8 cellular contexts compared by ENCODE assay signal in the genomic region with DNA sequence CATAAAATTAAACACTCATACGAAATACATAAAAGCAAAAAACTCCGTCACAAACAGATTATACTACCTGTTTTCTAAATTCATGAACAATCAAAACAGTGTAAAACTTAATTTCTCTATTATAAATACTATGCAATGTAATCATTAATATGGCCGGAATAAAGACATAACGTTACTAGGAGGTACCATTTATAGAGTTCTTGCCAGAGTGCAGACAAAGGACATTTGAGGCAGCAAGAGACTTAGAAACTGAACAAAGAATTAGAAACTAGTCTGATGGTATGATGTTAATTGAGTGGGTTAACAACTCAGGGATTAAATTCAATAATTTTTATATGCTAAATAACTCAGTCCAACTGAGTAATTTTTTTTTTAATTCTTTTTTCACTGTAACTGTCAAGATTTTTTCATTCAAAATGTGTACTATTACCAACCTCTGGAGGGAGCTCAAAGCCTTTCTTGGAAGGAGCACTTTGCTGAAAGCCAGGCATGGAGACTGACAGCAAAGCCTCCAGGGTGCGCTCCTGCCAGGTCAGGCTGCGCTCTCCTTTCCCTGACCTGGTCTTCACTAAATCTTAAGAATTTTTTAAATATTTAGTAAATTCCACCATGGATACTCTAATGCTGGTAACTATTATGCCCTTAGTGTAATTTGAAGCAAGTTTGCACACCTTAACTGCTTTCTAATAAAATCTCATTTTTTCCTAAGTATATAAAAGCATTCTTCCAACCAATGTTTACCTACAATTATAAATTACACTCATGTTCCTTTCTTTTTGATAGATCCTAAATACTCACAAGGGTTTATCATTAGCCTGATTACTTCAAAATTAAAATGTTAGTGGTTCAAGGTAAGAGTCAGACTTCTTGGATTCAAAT. TPM values are rescaled to one million over a fixed set of nuclear protein-coding genes. Genes with fewer than 3 reads are reported as not detected.
DNase-seq lines count a peak whose midpoint lies in the region; ATAC-seq and TF ChIP-seq lines count a peak whose summit lies in the region.

No MANE protein-coding gene starts in this region.

- DNase-seq in CD14-positive monocyte (ENCODE audit: low spot score) (peak; percentile 50), NCI-H226 (peak; percentile 62), medulla oblongata (ENCODE audit: extremely low spot score) (peak; percentile 88)
- peak; percentile 51 for DNase-seq in activated CD4-positive, alpha-beta T cell treated with anti-CD3 and anti-CD28 coated beads for 48 hours
- peak in 2 of 3 donors; percentile 6 to 34 for DNase-seq in effector memory CD4-positive, alpha-beta T cell
- DNase-seq in stimulated activated effector memory CD8-positive, alpha-beta T cell treated with anti-CD3 and anti-CD28 coated beads, Interleukin-12 subunit alpha, Interleukin-12 subunit beta, amount 100 ng/mL, for 72 hours (ENCODE audit: low spot score in 2 of 2): no peak

- H3K27me3 ChIP-seq in effector memory CD4-positive, alpha-beta T cell (replicated peaks; ENCODE audit: control insufficient read depth, insufficient read depth, low read length, poor library complexity, severe bottlenecking): no peaks in the 10 kb centered on the region

- TF ChIP-seq CTCF in CD14-positive monocyte (IDR thresholded peaks at IDR 0.05): peak; percentile 86

- peak overlapping the region in 1 of 7 donors; percentile 33 for H3K27ac Mint-ChIP-seq in CD14-positive monocyte
- H3K27ac Mint-ChIP-seq in stimulated activated effector memory CD8-positive, alpha-beta T cell treated with anti-CD3 and anti-CD28 coated beads, Interleukin-12 subunit alpha, Interleukin-12 subunit beta, amount 100 ng/mL, for 72 hours: no peak overlapping the region

- no peaks in the 10 kb centered on the region for H3K9me3 Mint-ChIP-seq in CD14-positive monocyte
- H3K9me3 Mint-ChIP-seq in stimulated activated effector memory CD8-positive, alpha-beta T cell treated with anti-CD3 and anti-CD28 coated beads, Interleukin-12 subunit alpha, Interleukin-12 subunit beta, amount 100 ng/mL, for 72 hours: no peaks in the 10 kb centered on the region

- H3K4me1 ChIP-seq in effector memory CD4-positive, alpha-beta T cell (ENCODE audit: control insufficient read depth, insufficient read depth, low read length, poor library complexity, severe bottlenecking): no peaks in the 10 kb centered on the region

- intact Hi-C loops in CD14-positive monocyte (cut with micrococcal nuclease): loop anchor here (5.0 kb wide), 2 partner anchors 137 to 142 kb away; no protein-coding TSS in a partner anchor

- peaks cover 0 to 2% (median 0%) of the 10 kb centered on the region in 3 donors for H3K27me3 Mint-ChIP-seq in CD14-positive monocyte (ENCODE audit: low read depth in 3 of 3)

- H3K36me3 ChIP-seq in effector memory CD4-positive, alpha-beta T cell (ENCODE audit: control insufficient read depth, insufficient read depth, low read length): no peaks in the 10 kb centered on the region

- peak; percentile 90 for ATAC-seq in GM18907 (IDR thresholded peaks at IDR 0.05; ENCODE audit: unreplicated experiment)
- peak; percentile 96 for ATAC-seq in HG03139 (IDR thresholded peaks at IDR 0.05; ENCODE audit: unreplicated experiment)
- peak; percentile 61 for ATAC-seq in stimulated activated effector memory CD8-positive, alpha-beta T cell treated with anti-CD3 and anti-CD28 coated beads, Interleukin-12 subunit alpha, Interleukin-12 subunit beta, amount 100 ng/mL, for 72 hours

- H3K4me3 Mint-ChIP-seq in CD14-positive monocyte: no peak overlapping the region
- H3K4me3 Mint-ChIP-seq in stimulated activated effector memory CD8-positive, alpha-beta T cell treated with anti-CD3 and anti-CD28 coated beads, Interleukin-12 subunit alpha, Interleukin-12 subunit beta, amount 100 ng/mL, for 72 hours: no peak overlapping the region

- no peaks in the 10 kb centered on the region for H3K36me3 Mint-ChIP-seq in CD14-positive monocyte
- H3K36me3 Mint-ChIP-seq in stimulated activated effector memory CD8-positive, alpha-beta T cell treated with anti-CD3 and anti-CD28 coated beads, Interleukin-12 subunit alpha, Interleukin-12 subunit beta, amount 100 ng/mL, for 72 hours: peaks cover 5% of the 10 kb centered on the region

- no peak overlapping the region for H3K27ac ChIP-seq in effector memory CD4-positive, alpha-beta T cell (ENCODE audit: insufficient read depth, low read length, poor library complexity, severe bottlenecking)

- H3K9me3 ChIP-seq in effector memory CD4-positive, alpha-beta T cell (ENCODE audit: control insufficient read depth, low read length): no peaks in the 10 kb centered on the region

- no peaks in the 10 kb centered on the region for H3K4me1 Mint-ChIP-seq in CD14-positive monocyte
- no peaks in the 10 kb centered on the region for H3K4me1 Mint-ChIP-seq in stimulated activated effector memory CD8-positive, alpha-beta T cell treated with anti-CD3 and anti-CD28 coated beads, Interleukin-12 subunit alpha, Interleukin-12 subunit beta, amount 100 ng/mL, for 72 hours

- H3K4me3 ChIP-seq in effector memory CD4-positive, alpha-beta T cell (ENCODE audit: insufficient read depth, low read depth, low read length, poor library complexity, severe bottlenecking): no peak overlapping the region

RNA-seq across cellular contexts. Expression of gene WDR35, which starts 34.1 kb away (rescaled TPM):
- polyA plus RNA-seq in CD14-positive monocyte: 1 to 10 TPM in 1 of 2 donors, under 1 TPM in 1; 0.28 to 1.0 TPM

RNA-seq across cellular contexts. Expression of gene TTC32, which starts 54.0 kb away (rescaled TPM):
- polyA plus RNA-seq in CD14-positive monocyte: 10 to 100 TPM; 17.6 to 20.1 TPM

RNA-seq across cellular contexts. Expression of gene MATN3, which starts 56.7 kb away (rescaled TPM):
- polyA plus RNA-seq in CD14-positive monocyte: not detected

Comparison
In these comparisons a context has a peak if more than half of its experiments do, and no peak if none do; other contexts are left out.
1. DNase-seq: peak in CD14-positive monocyte (single experiment), NCI-H226 (single experiment), activated CD4-positive, alpha-beta T cell treated with anti-CD3 and anti-CD28 coated beads for 48 hours (single experiment), effector memory CD4-positive, alpha-beta T cell (2 of 3) and medulla oblongata (single experiment); none in stimulated activated effector memory CD8-positive, alpha-beta T cell treated with anti-CD3 and anti-CD28 coated beads, Interleukin-12 subunit alpha, Interleukin-12 subunit beta, amount 100 ng/mL, for 72 hours (0 of 2).
2. Peak in every context shown above with its lines, with median percentiles within 50 percentile points of each other: ATAC-seq.